Comparison of ENCODE assay signal across 1 cellular context in the genomic region with DNA sequence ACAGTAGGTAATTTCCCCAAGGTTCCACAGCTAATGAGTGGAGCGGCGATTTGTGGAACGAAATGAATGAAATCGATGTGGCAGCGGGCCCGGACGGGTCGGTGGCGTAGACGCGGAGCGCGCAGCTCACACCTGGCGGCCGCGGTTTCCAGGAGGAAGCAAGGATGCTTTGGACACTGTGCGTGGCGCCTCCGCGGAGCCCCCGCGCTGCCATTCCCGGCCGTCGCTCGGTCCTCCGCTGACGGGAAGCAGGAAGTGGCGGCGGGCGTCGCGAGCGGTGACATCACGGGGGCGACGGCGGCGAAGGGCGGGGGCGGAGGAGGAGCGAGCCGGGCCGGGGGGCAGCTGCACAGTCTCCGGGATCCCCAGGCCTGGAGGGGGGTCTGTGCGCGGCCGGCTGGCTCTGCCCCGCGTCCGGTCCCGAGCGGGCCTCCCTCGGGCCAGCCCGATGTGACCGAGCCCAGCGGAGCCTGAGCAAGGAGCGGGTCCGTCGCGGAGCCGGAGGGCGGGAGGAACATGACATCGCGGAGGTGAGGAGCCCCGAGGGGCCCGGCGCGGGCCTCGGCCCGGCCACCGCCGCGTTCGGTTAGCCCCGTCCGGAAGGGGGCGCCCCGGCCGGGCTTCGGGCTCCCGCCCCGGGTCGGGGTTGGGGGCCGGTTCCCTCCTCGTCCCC.
A peak's percentile ranks its signal among the peaks of the same experiment; 100 is the strongest.
TF ChIP-seq lines count a peak whose summit lies in the region.

Gene PTPN11, plus strand, starts transcription at position 352 of the 673 bp plus-strand sequence. Its CDS starts 165 bp downstream, at position 517.

TF ChIP-seq in HepG2, 621 proteins besides CTCF, POLR2A, EP300 and RAD21 (continued from another document and continues in another):
- no peak for TF ChIP-seq SETDB1 (CRISPR knock-in tag; IDR thresholded peaks at IDR 0.05; ENCODE audit: borderline replicate concordance)
- no peak for TF ChIP-seq MBD4 (IDR thresholded peaks at IDR 0.05; ENCODE audit: borderline replicate concordance, low read length)
- TF ChIP-seq TGIF2 (CRISPR knock-in tag; IDR thresholded peaks at IDR 0.05), result 0 out of 2 replicates have a peak, but pooled peaks have one; percentile 48
- TF ChIP-seq BHLHE40 (IDR thresholded peaks at IDR 0.05; ENCODE audit: low read length), result no peak
- no peak for TF ChIP-seq SIX1 (CRISPR knock-in tag; IDR thresholded peaks at IDR 0.05; ENCODE audit: borderline replicate concordance)
- TF ChIP-seq ATF7 (IDR thresholded peaks at IDR 0.05), result no peak
- TF ChIP-seq ATF7 (CRISPR knock-in tag; IDR thresholded peaks at IDR 0.05), result peak; percentile 79
- no peak; the same call in 1 of the 2 replicates for TF ChIP-seq GATA4 (IDR thresholded peaks at IDR 0.05; ENCODE audit: borderline replicate concordance, low read depth)
- TF ChIP-seq BCL3 (CRISPR knock-in tag; IDR thresholded peaks at IDR 0.05), result peak; percentile 63; the same call in 1 of the 2 replicates
- no peak for TF ChIP-seq ZNF530 (CRISPR knock-in tag; IDR thresholded peaks at IDR 0.05; ENCODE audit: low read depth)
- TF ChIP-seq SUZ12 (IDR thresholded peaks at IDR 0.05; ENCODE audit: low read depth, low read length), result no peak
- no peak for TF ChIP-seq ZNF605 (CRISPR knock-in tag; IDR thresholded peaks at IDR 0.05)
- TF ChIP-seq SMAD9 (CRISPR knock-in tag; IDR thresholded peaks at IDR 0.05), result no peak
- TF ChIP-seq FOXC1 (CRISPR knock-in tag; IDR thresholded peaks at IDR 0.05; ENCODE audit: borderline replicate concordance), result no peak; the same call in none of the 2 replicates
- TF ChIP-seq NRL (CRISPR knock-in tag; IDR thresholded peaks at IDR 0.05; ENCODE audit: borderline replicate concordance), result peak; percentile 68
- TF ChIP-seq GABPA (IDR thresholded peaks at IDR 0.05; ENCODE audit: low read depth, low read length), result peak; percentile 87
- TF ChIP-seq GABPA (CRISPR knock-in tag; IDR thresholded peaks at IDR 0.05; ENCODE audit: low read depth), result peak; percentile 87
- no peak for TF ChIP-seq KDM1A (CRISPR knock-in tag; IDR thresholded peaks at IDR 0.05)
- TF ChIP-seq ZC3H13 (CRISPR knock-in tag; IDR thresholded peaks at IDR 0.05), result peak; percentile 63; the same call in 1 of the 2 replicates
- TF ChIP-seq, protein P1, sequence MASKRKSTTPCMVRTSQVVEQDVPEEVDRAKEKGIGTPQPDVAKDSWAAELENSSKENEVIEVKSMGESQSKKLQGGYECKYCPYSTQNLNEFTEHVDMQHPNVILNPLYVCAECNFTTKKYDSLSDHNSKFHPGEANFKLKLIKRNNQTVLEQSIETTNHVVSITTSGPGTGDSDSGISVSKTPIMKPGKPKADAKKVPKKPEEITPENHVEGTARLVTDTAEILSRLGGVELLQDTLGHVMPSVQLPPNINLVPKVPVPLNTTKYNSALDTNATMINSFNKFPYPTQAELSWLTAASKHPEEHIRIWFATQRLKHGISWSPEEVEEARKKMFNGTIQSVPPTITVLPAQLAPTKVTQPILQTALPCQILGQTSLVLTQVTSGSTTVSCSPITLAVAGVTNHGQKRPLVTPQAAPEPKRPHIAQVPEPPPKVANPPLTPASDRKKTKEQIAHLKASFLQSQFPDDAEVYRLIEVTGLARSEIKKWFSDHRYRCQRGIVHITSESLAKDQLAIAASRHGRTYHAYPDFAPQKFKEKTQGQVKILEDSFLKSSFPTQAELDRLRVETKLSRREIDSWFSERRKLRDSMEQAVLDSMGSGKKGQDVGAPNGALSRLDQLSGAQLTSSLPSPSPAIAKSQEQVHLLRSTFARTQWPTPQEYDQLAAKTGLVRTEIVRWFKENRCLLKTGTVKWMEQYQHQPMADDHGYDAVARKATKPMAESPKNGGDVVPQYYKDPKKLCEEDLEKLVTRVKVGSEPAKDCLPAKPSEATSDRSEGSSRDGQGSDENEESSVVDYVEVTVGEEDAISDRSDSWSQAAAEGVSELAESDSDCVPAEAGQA (IDR thresholded peaks at IDR 0.05; ENCODE audit: low read depth), result peak; percentile 88
- TF ChIP-seq, protein P1 (CRISPR knock-in tag; IDR thresholded peaks at IDR 0.05; ENCODE audit: borderline replicate concordance), result 0 out of 2 replicates have a peak, but pooled peaks have one; percentile 53
- TF ChIP-seq, protein P2, sequence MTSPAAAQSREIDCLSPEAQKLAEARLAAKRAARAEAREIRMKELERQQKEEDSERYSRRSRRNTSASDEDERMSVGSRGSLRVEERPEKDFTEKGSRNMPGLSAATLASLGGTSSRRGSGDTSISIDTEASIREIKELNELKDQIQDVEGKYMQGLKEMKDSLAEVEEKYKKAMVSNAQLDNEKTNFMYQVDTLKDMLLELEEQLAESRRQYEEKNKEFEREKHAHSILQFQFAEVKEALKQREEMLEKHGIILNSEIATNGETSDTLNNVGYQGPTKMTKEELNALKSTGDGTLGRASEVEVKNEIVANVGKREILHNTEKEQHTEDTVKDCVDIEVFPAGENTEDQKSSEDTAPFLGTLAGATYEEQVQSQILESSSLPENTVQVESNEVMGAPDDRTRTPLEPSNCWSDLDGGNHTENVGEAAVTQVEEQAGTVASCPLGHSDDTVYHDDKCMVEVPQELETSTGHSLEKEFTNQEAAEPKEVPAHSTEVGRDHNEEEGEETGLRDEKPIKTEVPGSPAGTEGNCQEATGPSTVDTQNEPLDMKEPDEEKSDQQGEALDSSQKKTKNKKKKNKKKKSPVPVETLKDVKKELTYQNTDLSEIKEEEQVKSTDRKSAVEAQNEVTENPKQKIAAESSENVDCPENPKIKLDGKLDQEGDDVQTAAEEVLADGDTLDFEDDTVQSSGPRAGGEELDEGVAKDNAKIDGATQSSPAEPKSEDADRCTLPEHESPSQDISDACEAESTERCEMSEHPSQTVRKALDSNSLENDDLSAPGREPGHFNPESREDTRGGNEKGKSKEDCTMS (CRISPR knock-in tag; conservative IDR thresholded peaks at IDR 0.05), result no peak
- TF ChIP-seq ZNF562 (CRISPR knock-in tag; IDR thresholded peaks at IDR 0.05; ENCODE audit: borderline replicate concordance), result no peak
- TF ChIP-seq MAFK (conservative IDR thresholded peaks at IDR 0.05 in 1 of 2, IDR thresholded peaks at IDR 0.05 in 1 of 2; ENCODE audit: low read length in 2 of 2), result no peak; a peak in 1 of 4 replicates
- no peak for TF ChIP-seq ZNF180 (CRISPR knock-in tag; IDR thresholded peaks at IDR 0.05; ENCODE audit: borderline replicate concordance, low read depth)
- peak; percentile 47 for TF ChIP-seq ETV6 (CRISPR knock-in tag; conservative IDR thresholded peaks at IDR 0.05)
- no peak for TF ChIP-seq RERE (CRISPR knock-in tag; IDR thresholded peaks at IDR 0.05; ENCODE audit: low read depth)
- TF ChIP-seq AGO2 (optimal IDR thresholded peaks at IDR 0.05; ENCODE audit: low read depth, low read length), result peak; percentile 5
- TF ChIP-seq SCMH1 (CRISPR knock-in tag; IDR thresholded peaks at IDR 0.05; ENCODE audit: borderline replicate concordance), result no peak
- no peak; the same call in 1 of the 2 replicates for TF ChIP-seq ZNF546 (CRISPR knock-in tag; conservative IDR thresholded peaks at IDR 0.05)
- TF ChIP-seq DR1 (CRISPR knock-in tag; IDR thresholded peaks at IDR 0.05), result peak; percentile 72
- TF ChIP-seq CCDC6 (CRISPR knock-in tag; IDR thresholded peaks at IDR 0.05), result peak; percentile 69; the same call in 1 of the 2 replicates
- peak; percentile 50; the same call in 1 of the 2 replicates for TF ChIP-seq ONECUT2 (CRISPR knock-in tag; IDR thresholded peaks at IDR 0.05)
- TF ChIP-seq ZNF891 (CRISPR knock-in tag; IDR thresholded peaks at IDR 0.05), result peak; percentile 68
- peak; percentile 75; the same call in 1 of the 2 replicates for TF ChIP-seq BRD4 (CRISPR knock-in tag; IDR thresholded peaks at IDR 0.05)
- TF ChIP-seq ZMYM4 (CRISPR knock-in tag; IDR thresholded peaks at IDR 0.05), result peak; percentile 78
- TF ChIP-seq ZNF883 (CRISPR knock-in tag; IDR thresholded peaks at IDR 0.05; ENCODE audit: not compliant biosample characterization), result peak; percentile 81
- no peak for TF ChIP-seq ZNF678 (CRISPR knock-in tag; IDR thresholded peaks at IDR 0.05)
- no peak; the same call in 1 of the 2 replicates for TF ChIP-seq HNF4A (CRISPR knock-in tag; IDR thresholded peaks at IDR 0.05)
- no peak for TF ChIP-seq ZNF496 (CRISPR knock-in tag; IDR thresholded peaks at IDR 0.05; ENCODE audit: insufficient replicate concordance)
- no peak for TF ChIP-seq SYNCRIP (IDR thresholded peaks at IDR 0.05; ENCODE audit: insufficient read depth, low read depth, low read length)
- TF ChIP-seq MXD4 (CRISPR knock-in tag; IDR thresholded peaks at IDR 0.05), result peak; percentile 71
- peak; percentile 25; the same call in 1 of the 2 replicates for TF ChIP-seq ISL2 (CRISPR knock-in tag; IDR thresholded peaks at IDR 0.05)
- no peak for TF ChIP-seq ZNF333 (CRISPR knock-in tag; IDR thresholded peaks at IDR 0.05; ENCODE audit: borderline replicate concordance)
- no peak for TF ChIP-seq JUN (CRISPR knock-in tag; IDR thresholded peaks at IDR 0.05)
- TF ChIP-seq POLR2AphosphoS2 (IDR thresholded peaks at IDR 0.05; ENCODE audit: low read depth, low read length), result no peak
- TF ChIP-seq SMAD1 (CRISPR knock-in tag; IDR thresholded peaks at IDR 0.05; ENCODE audit: borderline replicate concordance, low read depth), result no peak
- TF ChIP-seq ZFP82 (CRISPR knock-in tag; IDR thresholded peaks at IDR 0.05; ENCODE audit: borderline replicate concordance), result peak; percentile 74; the same call in 1 of the 2 replicates
- no peak for TF ChIP-seq ZNF335 (CRISPR knock-in tag; IDR thresholded peaks at IDR 0.05)
- peak; percentile 57; the same call in 1 of the 2 replicates for TF ChIP-seq ARNT2 (CRISPR knock-in tag; IDR thresholded peaks at IDR 0.05; ENCODE audit: low read depth)
- no peak for TF ChIP-seq CC2D1A (CRISPR knock-in tag; IDR thresholded peaks at IDR 0.05)
- TF ChIP-seq, protein P3, sequence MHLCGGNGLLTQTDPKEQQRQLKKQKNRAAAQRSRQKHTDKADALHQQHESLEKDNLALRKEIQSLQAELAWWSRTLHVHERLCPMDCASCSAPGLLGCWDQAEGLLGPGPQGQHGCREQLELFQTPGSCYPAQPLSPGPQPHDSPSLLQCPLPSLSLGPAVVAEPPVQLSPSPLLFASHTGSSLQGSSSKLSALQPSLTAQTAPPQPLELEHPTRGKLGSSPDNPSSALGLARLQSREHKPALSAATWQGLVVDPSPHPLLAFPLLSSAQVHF (CRISPR knock-in tag; IDR thresholded peaks at IDR 0.05), result no peak
- TF ChIP-seq EEA1 (CRISPR knock-in tag; IDR thresholded peaks at IDR 0.05; ENCODE audit: borderline replicate concordance), result no peak
- no peak for TF ChIP-seq ZNF773 (CRISPR knock-in tag; IDR thresholded peaks at IDR 0.05; ENCODE audit: borderline replicate concordance)
- TF ChIP-seq KDM3A (CRISPR knock-in tag; IDR thresholded peaks at IDR 0.05; ENCODE audit: low read depth), result no peak
- peak; percentile 65; the same call in 1 of the 2 replicates for TF ChIP-seq CBX5 (CRISPR knock-in tag; IDR thresholded peaks at IDR 0.05; ENCODE audit: borderline replicate concordance)
